19 cellular contexts compared by ENCODE assay signal in genomic region chr17:58660621-58661020, GRCh38. TPM values are rescaled to one million over a fixed set of nuclear protein-coding genes. Genes with fewer than 3 reads are reported as not detected.
DNase-seq lines count a peak whose midpoint lies in the region; ATAC-seq, FAIRE-seq and TF ChIP-seq lines count a peak whose summit lies in the region.
"Had no signal": no experiment of that assay in that cellular context is flagged by ENCODE, and none has a peak within 500 bp of the region (broad histone marks: within the 10 kb centered on the region; RNA-seq: fewer than 3 reads in every experiment).

No MANE protein-coding gene starts in this region.

- peak overlapping the region; percentile 50 for H3K4me3 Mint-ChIP-seq in activated T-cell treated with anti-CD3 and anti-CD28 coated beads, Interleukin-2, amount 50 U/mL, for 4 hours
- peak overlapping the region; percentile 30 for H3K4me3 Mint-ChIP-seq in WTC11

- no peaks in the 10 kb centered on the region for H3K9me3 Mint-ChIP-seq in activated T-cell treated with anti-CD3 and anti-CD28 coated beads, Interleukin-2, amount 50 U/mL, for 4 hours
- peaks cover 5% of the 10 kb centered on the region for H3K9me3 Mint-ChIP-seq in WTC11

- H3K79me1 ChIP-seq in H1 (ENCODE audit: low read depth, low read length) (no peaks in the 10 kb centered on the region), trophoblast cell (ENCODE audit: low read length) (peaks cover 3% of the 10 kb centered on the region)

- TF ChIP-seq POLR2A in H1 (IDR thresholded peaks at IDR 0.05; ENCODE audit: control extremely low read depth in 1 of 2, low read depth in 2 of 2, low read length in 2 of 2) = no peak

- H3K56ac ChIP-seq in H1 (replicated peaks; ENCODE audit: insufficient read length, low read depth, low read length) = no peak overlapping the region

- no peak overlapping the region for H3K9ac ChIP-seq in H1 (replicated peaks in 1 of 4; ENCODE audit: extremely low read depth in 1 of 4, low read depth in 3 of 4, low read length in 3 of 4)
- no peak overlapping the region for H3K9ac ChIP-seq in trophoblast cell (ENCODE audit: low read length)
- no peak overlapping the region for H3K9ac ChIP-seq in MM.1S (ENCODE audit: low read length)

- H2BK5ac ChIP-seq in H1 (ENCODE audit: low read depth, low read length) = no peak overlapping the region
- no peak overlapping the region for H2BK5ac ChIP-seq in trophoblast cell (ENCODE audit: low read depth, low read length, poor library complexity)

- H4K5ac ChIP-seq in H1 (ENCODE audit: insufficient read length, low read depth, low read length) = no peak overlapping the region

- no peak for FAIRE-seq in H1 (lab: Jason Lieb, UNC)

- no peak for TF ChIP-seq EP300 in H1 (IDR thresholded peaks at IDR 0.05; ENCODE audit: borderline replicate concordance in 1 of 2, low read depth in 2 of 2, low read length in 2 of 2)

- no peaks in the 10 kb centered on the region for H3K9me3 ChIP-seq in H1 (ENCODE audit: insufficient read depth in 2 of 2, low read depth in 1 of 2, low read length in 1 of 2)
- H3K9me3 ChIP-seq in trophoblast cell (ENCODE audit: insufficient read depth, low read depth, low read length) = peaks cover 2% of the 10 kb centered on the region
- no peaks in the 10 kb centered on the region for H3K9me3 ChIP-seq in MM.1S (replicated peaks; ENCODE audit: insufficient read depth, low read length)
- H3K9me3 ChIP-seq: gastrocnemius medialis had no signal

- no peak overlapping the region for H2AK5ac ChIP-seq in H1 (ENCODE audit: low read depth, low read length)
- H2AK5ac ChIP-seq in trophoblast cell (ENCODE audit: low read length) = no peak overlapping the region

- H3K36me3 Mint-ChIP-seq in activated T-cell treated with anti-CD3 and anti-CD28 coated beads, Interleukin-2, amount 50 U/mL, for 4 hours (ENCODE audit: insufficient read depth) = no peaks in the 10 kb centered on the region
- H3K36me3 Mint-ChIP-seq in WTC11 = no peaks in the 10 kb centered on the region

- H3K4ac ChIP-seq in H1 (replicated peaks; ENCODE audit: insufficient read length, low read depth, low read length) (no peak overlapping the region), trophoblast cell (ENCODE audit: low read depth, low read length) (no peak overlapping the region)

- 0 out of 2 replicates have a peak, but pooled peaks cover 5% of the 10 kb centered on the region for H3F3A ChIP-seq in MM.1S (ENCODE audit: insufficient read depth, low read length)

- no peak overlapping the region for H3K23ac ChIP-seq in H1 (ENCODE audit: insufficient read length)
- no peak overlapping the region for H3K23ac ChIP-seq in trophoblast cell (ENCODE audit: low read length)

- no peak overlapping the region for H3K27ac Mint-ChIP-seq in WTC11

- no peak overlapping the region for H3K14ac ChIP-seq in H1 (ENCODE audit: insufficient read length)
- H3K14ac ChIP-seq in trophoblast cell (ENCODE audit: low read length) = no peak overlapping the region

- peaks cover 23% of the 10 kb centered on the region for H3K4me1 Mint-ChIP-seq in activated T-cell treated with anti-CD3 and anti-CD28 coated beads, Interleukin-2, amount 50 U/mL, for 4 hours (ENCODE audit: low read depth)
- peaks cover 15% of the 10 kb centered on the region for H3K4me1 Mint-ChIP-seq in WTC11

- POLR2A ChIA-PET in WTC11 (lab: Charles Lee) = interaction anchor here (5.6 kb wide), 1 partner anchor 30 kb away, joined by 54 read pairs; no protein-coding TSS in a partner anchor
- POLR2A ChIA-PET in H1 (lab: Charles Lee; ENCODE audit: partially characterized antibody) = interaction anchor here (1.0 to 5.7 kb wide), 13 partner anchors 9 to 344 kb away, joined by 3 to 230 read pairs (median 8); no protein-coding TSS in a partner anchor

- H3K27me3 ChIP-seq in H1 (replicated peaks in 1 of 4; ENCODE audit: control insufficient read depth in 3 of 4, extremely low read depth in 1 of 4, insufficient read depth in 3 of 4, low read length in 3 of 4) = no peaks in the 10 kb centered on the region
- H3K27me3 ChIP-seq in trophoblast cell (ENCODE audit: insufficient read depth, low read length) = no peaks in the 10 kb centered on the region
- H3K27me3 ChIP-seq in MM.1S (replicated peaks; ENCODE audit: insufficient read depth, low read length) = no peaks in the 10 kb centered on the region; the same call in 1 of the 2 replicates
- H3K27me3 ChIP-seq: cardiac muscle cell, gastrocnemius medialis, MG63 had no signal

- H4K8ac ChIP-seq in H1 (ENCODE audit: extremely low read depth, insufficient read depth, low read length) (no peak overlapping the region), trophoblast cell (ENCODE audit: low read depth, low read length) (no peak overlapping the region)

- no peak for ATAC-seq in activated T-cell treated with anti-CD3 and anti-CD28 coated beads, Interleukin-2, amount 50 U/mL, for 4 hours
- ATAC-seq in WTC11 = no peak
- no peak for ATAC-seq in HG03469 (IDR thresholded peaks at IDR 0.05; ENCODE audit: unreplicated experiment)
- ATAC-seq: esophagus mucosa, gastrocnemius medialis, HCT116 had no signal

- no peak for TF ChIP-seq RAD21 in H1 (IDR thresholded peaks at IDR 0.05 in 1 of 2, conservative IDR thresholded peaks at IDR 0.05 in 1 of 2; ENCODE audit: low read depth in 2 of 2, low read length in 2 of 2)

- H2BK12ac ChIP-seq in H1 (ENCODE audit: low read depth, low read length) = peak overlapping the region; percentile 87; the same call in 1 of the 2 replicates
- no peak overlapping the region for H2BK12ac ChIP-seq in trophoblast cell (ENCODE audit: low read length)

- H3K4me1 ChIP-seq in H1 (replicated peaks in 1 of 4; ENCODE audit: control insufficient read depth in 3 of 4, insufficient read depth in 4 of 4, low read length in 3 of 4) = peaks cover 0 to 7% (median 1%) of the 10 kb centered on the region in 4 experiments; a peak in 2 of 7 replicates
- peaks cover 0 to 2% of the 10 kb centered on the region in 2 experiments for H3K4me1 ChIP-seq in trophoblast cell (ENCODE audit: control insufficient read depth in 1 of 2, insufficient read depth in 2 of 2, low read length in 2 of 2)
- no peaks in the 10 kb centered on the region for H3K4me1 ChIP-seq in MM.1S (ENCODE audit: low read length)
- H3K4me1 ChIP-seq: gastrocnemius medialis had no signal

- DNase-seq in activated T-cell treated with anti-CD3 and anti-CD28 coated beads, Interleukin-2, amount 50 U/mL, for 4 hours = no peak
- no peak for DNase-seq in activated T-cell treated with anti-CD3 and anti-CD28 coated beads, Interleukin-2, amount 50 U/mL, for 48 hours
- DNase-seq in WTC11 (ENCODE audit: low spot score) (no peak), H1 (ENCODE audit: low read depth in 1 of 2, low spot score in 2 of 2) (no peak), trophoblast cell (peak; percentile 52 to 82), T-helper 9 cell (no peak), MM.1S (no peak)
- DNase-seq: activated CD4-positive, CD25-positive, alpha-beta regulatory T cell; gastrocnemius medialis; MG63; NCI-H146; NCI-H774; SHP77; stimulated activated CD4-positive, alpha-beta T cell treated with anti-CD3 and anti-CD28 coated beads, Interleukin-4, amount 100 ng/mL, for 24 hours had no signal

- H3K27ac ChIP-seq in H1 (ENCODE audit: low read depth, low read length) = no peak overlapping the region
- no peak overlapping the region for H3K27ac ChIP-seq in trophoblast cell (ENCODE audit: low read depth, low read length)
- no peak overlapping the region for H3K27ac ChIP-seq in MM.1S (ENCODE audit: low read length)
- H3K27ac ChIP-seq: cardiac muscle cell, gastrocnemius medialis had no signal

- no peak overlapping the region for H2AFZ ChIP-seq in H1 (ENCODE audit: low read length)
- H2AFZ ChIP-seq in trophoblast cell (ENCODE audit: insufficient read depth, low read length, poor library complexity) = no peak overlapping the region
- no peak overlapping the region for H2AFZ ChIP-seq in MM.1S (ENCODE audit: low read length)

- H4K91ac ChIP-seq in H1 (replicated peaks; ENCODE audit: insufficient read length, low read length) = no peak overlapping the region
- H4K91ac ChIP-seq in trophoblast cell (ENCODE audit: low read depth, low read length) = no peak overlapping the region

- H3K36me3 ChIP-seq in H1 (ENCODE audit: control insufficient read depth in 2 of 4, insufficient read depth in 4 of 4, low read length in 3 of 4) (no peaks in the 10 kb centered on the region), trophoblast cell (ENCODE audit: control insufficient read depth in 1 of 2, insufficient read depth in 2 of 2, low read length in 2 of 2) (no peaks in the 10 kb centered on the region), MM.1S (replicated peaks; ENCODE audit: insufficient read depth, low read length) (no peaks in the 10 kb centered on the region)
- H3K36me3 ChIP-seq: cardiac muscle cell, gastrocnemius medialis, MG63 had no signal

- TF ChIP-seq CTCF in WTC11 (IDR thresholded peaks at IDR 0.05) (no peak), H1 (IDR thresholded peaks at IDR 0.05; ENCODE audit: control extremely low read depth in 1 of 3, insufficient read depth in 1 of 3, low read depth in 1 of 3, low read length in 3 of 3) (no peak), MM.1S (IDR thresholded peaks at IDR 0.05; ENCODE audit: low read length) (no peak)

- H3K9me2 ChIP-seq in MM.1S (replicated peaks; ENCODE audit: insufficient read depth, low read length) = no peaks in the 10 kb centered on the region

- H4K12ac ChIP-seq in trophoblast cell (ENCODE audit: low read depth, low read length) = no peak overlapping the region

- WGBS in H1 (ENCODE audit: extremely low coverage in 1 of 2, insufficient coverage in 1 of 2, insufficient read length in 1 of 2, insufficient replicate concordance in 2 of 2, low coverage in 1 of 2, low lambda C conversion rate in 2 of 2, missing lambda C conversion rate in 1 of 2), 2 experiments = 93% methylated on average over 4 of the region's 4 CpGs; no CpG with 5 or more reads in 1 of the 2 experiments
- no CpG with 5 or more reads among the region's 4 CpGs for WGBS in trophoblast cell (ENCODE audit: extremely low coverage, insufficient coverage, insufficient read length)

- H3K4me3 ChIP-seq in H1 (ENCODE audit: extremely low read depth in 1 of 4, insufficient read depth in 2 of 4, low read depth in 3 of 4, low read length in 4 of 4) = no peak overlapping the region
- H3K4me3 ChIP-seq in trophoblast cell (ENCODE audit: low read depth, low read length) = no peak overlapping the region
- no peak overlapping the region for H3K4me3 ChIP-seq in MM.1S (ENCODE audit: low read length)
- H3K4me3 ChIP-seq: cardiac muscle cell, gastrocnemius medialis, MG63 had no signal

- H3K79me2 ChIP-seq in H1 (ENCODE audit: control insufficient read depth in 1 of 2, insufficient read depth in 2 of 2, low read length in 2 of 2) (no peaks in the 10 kb centered on the region), trophoblast cell (ENCODE audit: control insufficient read depth, insufficient read depth, low read length, poor library complexity) (peaks cover 2% of the 10 kb centered on the region), MM.1S (ENCODE audit: low read length) (no peaks in the 10 kb centered on the region)

- CTCF ChIA-PET in WTC11 (lab: Charles Lee) = interaction anchor here (1.1 kb wide), 1 partner anchor 73 kb away, joined by 3 read pairs; no protein-coding TSS in a partner anchor
- CTCF ChIA-PET in H1 (lab: Charles Lee; ENCODE audit: partially characterized antibody) = interaction anchor here (0.9 to 1.7 kb wide), 4 partner anchors 10 to 71 kb away, joined by 3 to 7 read pairs (median 4); no protein-coding TSS in a partner anchor

- peaks cover 5% of the 10 kb centered on the region for H3K27me3 Mint-ChIP-seq in activated T-cell treated with anti-CD3 and anti-CD28 coated beads, Interleukin-2, amount 50 U/mL, for 4 hours (ENCODE audit: low read depth)
- peaks cover 14% of the 10 kb centered on the region for H3K27me3 Mint-ChIP-seq in WTC11 (ENCODE audit: low read depth)

- H3K4me2 ChIP-seq in H1 (ENCODE audit: insufficient read depth in 1 of 2, low read depth in 2 of 2, low read length in 2 of 2) = no peak overlapping the region
- H3K4me2 ChIP-seq in trophoblast cell (ENCODE audit: low read length) = no peak overlapping the region
- H3K4me2 ChIP-seq in MM.1S (ENCODE audit: low read depth, low read length) = no peak overlapping the region

- no peak overlapping the region for H2BK15ac ChIP-seq in H1 (ENCODE audit: low read length)

- no peak overlapping the region for H2BK120ac ChIP-seq in H1 (replicated peaks; ENCODE audit: low read depth, low read length)
- no peak overlapping the region for H2BK120ac ChIP-seq in trophoblast cell (ENCODE audit: insufficient read depth, low read length, poor library complexity)

- no peaks in the 10 kb centered on the region for H4K20me1 ChIP-seq in H1 (replicated peaks in 1 of 2; ENCODE audit: control insufficient read depth in 1 of 2, insufficient read depth in 2 of 2, low read length in 2 of 2)
- H4K20me1 ChIP-seq in MM.1S (ENCODE audit: insufficient read depth, low read length) = no peaks in the 10 kb centered on the region

- H3K18ac ChIP-seq in H1 (ENCODE audit: extremely low read depth, low read length) (no peak overlapping the region), trophoblast cell (ENCODE audit: low read length) (no peak overlapping the region)

- H3K23me2 ChIP-seq in H1 (ENCODE audit: low read depth, low read length) = peaks cover 2% of the 10 kb centered on the region

- no peak overlapping the region for H2BK20ac ChIP-seq in H1 (ENCODE audit: low read length)

RNA-seq across cellular contexts. Expression of gene TEX14, which starts 31.2 kb away (rescaled TPM):
- under 1 TPM; 0.20 to 0.43 (median 0.29) TPM for total RNA-seq in activated T-cell treated with anti-CD3 and anti-CD28 coated beads, Interleukin-2, amount 50 U/mL, for 4 hours
- 0.76 to 1.4 TPM (median 1.3 TPM) in 3 replicates for total RNA-seq in WTC11 (2021)
- total RNA-seq in H1 (2021; fragmentation: NEBNext Ultra II Directional; extraction: Animal tissue kit (Norgen Biotek cat#: 25700)) = 0.88 and 2.5 TPM in 2 replicates
- 0.55 and 0.83 TPM in 2 replicates for polyA plus RNA-seq in H1 (2011; rRNA removed)
- 0.75 TPM for polyA plus RNA-seq in H1 (2011; cell fraction: cytosol; rRNA removed)
- 0.43 TPM for polyA plus RNA-seq in H1 (2011; cell fraction: nucleus; rRNA removed)
- polyA plus RNA-seq in H1 (2012, experiment 1 of 2) = 1.4 to 2.1 TPM (median 1.8 TPM) in 4 replicates
- 0.13 TPM for polyA plus RNA-seq in H1 (2012, experiment 2 of 2)
- 1.9 TPM for polyA plus RNA-seq in H1 (2013, experiment 1 of 2)
- 1.4 TPM for polyA plus RNA-seq in H1 (2013, experiment 2 of 2)
- polyA minus RNA-seq in H1 (2011; rRNA and poly(A)+ RNA removed) = 0.56 and 0.60 TPM in 2 replicates
- 0.22 TPM for polyA minus RNA-seq in H1 (2011; cell fraction: cytosol; rRNA and poly(A)+ RNA removed)
- 1.1 TPM for polyA minus RNA-seq in H1 (2011; cell fraction: nucleus; rRNA and poly(A)+ RNA removed)
- polyA plus RNA-seq in trophoblast cell (2013) = 0.50 and 0.62 TPM in 2 replicates
- total RNA-seq: Daoy, gastrocnemius medialis had no signal

RNA-seq across cellular contexts. Expression of gene RAD51C, which starts 31.8 kb away (rescaled TPM):
- 10 to 100 TPM; 57.4 to 68.5 (median 59.9) TPM for total RNA-seq in activated T-cell treated with anti-CD3 and anti-CD28 coated beads, Interleukin-2, amount 50 U/mL, for 4 hours
- total RNA-seq in WTC11 (2021) = 15.2 to 19.5 TPM (median 17.7 TPM) in 3 replicates
- 10.2 and 10.4 TPM in 2 replicates for total RNA-seq in H1 (2021; fragmentation: NEBNext Ultra II Directional; extraction: Animal tissue kit (Norgen Biotek cat#: 25700))
- 9.6 and 21.7 TPM in 2 replicates for polyA plus RNA-seq in H1 (2011; rRNA removed)
- polyA plus RNA-seq in H1 (2011; cell fraction: cytosol; rRNA removed) = 23.1 TPM
- polyA plus RNA-seq in H1 (2011; cell fraction: nucleus; rRNA removed) = 4.2 TPM
- 21.6 to 35.9 TPM (median 23.9 TPM) in 4 replicates for polyA plus RNA-seq in H1 (2012, experiment 1 of 2)
- polyA plus RNA-seq in H1 (2012, experiment 2 of 2) = 9.4 TPM
- 22.2 TPM for polyA plus RNA-seq in H1 (2013, experiment 1 of 2)
- polyA plus RNA-seq in H1 (2013, experiment 2 of 2) = 22.3 TPM
- 16.8 and 25.2 TPM in 2 replicates for polyA minus RNA-seq in H1 (2011; rRNA and poly(A)+ RNA removed)
- polyA minus RNA-seq in H1 (2011; cell fraction: cytosol; rRNA and poly(A)+ RNA removed) = 8.7 TPM
- 12.5 TPM for polyA minus RNA-seq in H1 (2011; cell fraction: nucleus; rRNA and poly(A)+ RNA removed)
- polyA plus RNA-seq in trophoblast cell (2013) = 19.0 and 22.8 TPM in 2 replicates

Comparison
In these comparisons a context has a peak if more than half of its experiments do, and no peak if none do; other contexts are left out.
1. DNase-seq: peak in trophoblast cell (2 of 2); none in activated T-cell treated with anti-CD3 and anti-CD28 coated beads, Interleukin-2, amount 50 U/mL, for 4 hours (single experiment), activated T-cell treated with anti-CD3 and anti-CD28 coated beads, Interleukin-2, amount 50 U/mL, for 48 hours (0 of 2), WTC11 (single experiment), H1 (0 of 2), T-helper 9 cell (single experiment) and MM.1S (single experiment).